ENCODE assay signal across 11 cellular contexts in genomic region chr1:37926061-37926924, GRCh38. TPM values are rescaled to one million over a fixed set of nuclear protein-coding genes. Genes with fewer than 3 reads are reported as not detected.
DNase-seq lines count a peak whose midpoint lies in the region; ATAC-seq, FAIRE-seq and TF ChIP-seq lines count a peak whose summit lies in the region.
"Had no signal": no experiment of that assay in that cellular context is flagged by ENCODE, and none has a peak within 500 bp of the region (broad histone marks: within the 10 kb centered on the region; RNA-seq: fewer than 3 reads in every experiment).

No MANE protein-coding gene starts in this region.

- peaks cover 51% of the 10 kb centered on the region for H3K4me1 Mint-ChIP-seq in CD4-positive, alpha-beta T cell (ENCODE audit: low read depth)

- no peaks in the 10 kb centered on the region for H3K9me3 ChIP-seq in CD4-positive, alpha-beta T cell (ENCODE audit: control insufficient read depth, low read length)
- no peaks in the 10 kb centered on the region for H3K9me3 ChIP-seq in Loucy (ENCODE audit: insufficient read depth, low read depth, low read length)
- H3K9me3 ChIP-seq in hepatocyte (ENCODE audit: low read depth): no peaks in the 10 kb centered on the region
- no peaks in the 10 kb centered on the region for H3K9me3 ChIP-seq in kidney (ENCODE audit: control insufficient read depth in 1 of 2, low read length in 2 of 2)

- TF ChIP-seq CTCF in CD4-positive, alpha-beta T cell (IDR thresholded peaks at IDR 0.05): no peak
- no peak for TF ChIP-seq CTCF in Loucy (conservative IDR thresholded peaks at IDR 0.05; ENCODE audit: low read length)
- TF ChIP-seq CTCF in hepatocyte (IDR thresholded peaks at IDR 0.05; ENCODE audit: poor library complexity): no peak
- no peak for TF ChIP-seq CTCF in kidney (IDR thresholded peaks at IDR 0.05; ENCODE audit: borderline replicate concordance, extremely low read depth, insufficient read depth)

- H3K4me2 ChIP-seq in Loucy (ENCODE audit: low read depth, low read length, poor library complexity, severe bottlenecking) (peak overlapping the region; percentile 95), hepatocyte (no peak overlapping the region)

- H2AFZ ChIP-seq in Loucy (ENCODE audit: low read length): no peak overlapping the region
- no peak overlapping the region for H2AFZ ChIP-seq in hepatocyte

- H3K4me1 ChIP-seq in Loucy (ENCODE audit: insufficient read depth, low read length, poor library complexity, severe bottlenecking) (peaks cover 68% of the 10 kb centered on the region), hepatocyte (ENCODE audit: insufficient read depth) (no peaks in the 10 kb centered on the region), kidney (ENCODE audit: control insufficient read depth in 1 of 2, insufficient read depth in 1 of 2, low read depth in 1 of 2, low read length in 2 of 2) (peaks cover 3 to 8% of the 10 kb centered on the region in 2 donors)

- POLR2A ChIA-PET in CD4-positive, alpha-beta T cell (lab: Charles Lee): interaction anchor here (1.5 kb wide), 1 partner anchor 118 kb away, joined by 4 read pairs; the partner anchor contains the start of genes C1orf122 and YRDC

- CTCF ChIA-PET in CD4-positive, alpha-beta T cell (lab: Charles Lee): interaction anchor here (1.2 kb wide), 1 partner anchor 50 kb away, joined by 3 read pairs; no protein-coding TSS in a partner anchor

- H3K36me3 Mint-ChIP-seq in CD4-positive, alpha-beta T cell (ENCODE audit: low read depth): peaks cover 5% of the 10 kb centered on the region

- H3K9me3 Mint-ChIP-seq in CD4-positive, alpha-beta T cell: no peaks in the 10 kb centered on the region

- TF ChIP-seq POLR2A in GM18951 (IDR thresholded peaks at IDR 0.05; ENCODE audit: extremely low read depth, insufficient read depth, insufficient read length): peak; percentile 25

- H3K9ac ChIP-seq in Loucy (ENCODE audit: low read depth, low read length, poor library complexity, severe bottlenecking): peak overlapping the region; percentile 83
- H3K9ac ChIP-seq in kidney (ENCODE audit: low read length in 2 of 2): no peak overlapping the region

- H3K27me3 ChIP-seq in CD4-positive, alpha-beta T cell (ENCODE audit: control insufficient read depth, insufficient read depth, low read length): no peaks in the 10 kb centered on the region
- H3K27me3 ChIP-seq in Loucy (ENCODE audit: insufficient read depth, low read length, poor library complexity, severe bottlenecking): no peaks in the 10 kb centered on the region
- no peaks in the 10 kb centered on the region for H3K27me3 ChIP-seq in hepatocyte

- H3K27me3 Mint-ChIP-seq in CD4-positive, alpha-beta T cell: no peaks in the 10 kb centered on the region

- FAIRE-seq in kidney (lab: Jason Lieb, UNC): no peak

- H3K9me2 ChIP-seq in Loucy (replicated peaks; ENCODE audit: low read depth, low read length) (no peaks in the 10 kb centered on the region), hepatocyte (replicated peaks; ENCODE audit: insufficient read depth) (no peaks in the 10 kb centered on the region)

- ATAC-seq in CD4-positive, alpha-beta T cell (ENCODE audit: poor library complexity): peak; percentile 39
- ATAC-seq in left colon: no peak

- H3F3A ChIP-seq in Loucy (ENCODE audit: low read depth): peaks cover 28% of the 10 kb centered on the region

- H3K4me3 ChIP-seq in Loucy (ENCODE audit: low read length, poor library complexity, severe bottlenecking): peak overlapping the region; percentile 67
- H3K4me3 ChIP-seq in hepatocyte: no peak overlapping the region
- H3K4me3 ChIP-seq in kidney (ENCODE audit: low read length in 2 of 2): no peak overlapping the region

- H3K36me3 ChIP-seq in Loucy (ENCODE audit: insufficient read depth, low read length) (no peaks in the 10 kb centered on the region), hepatocyte (replicated peaks; ENCODE audit: insufficient read depth, low read depth) (no peaks in the 10 kb centered on the region), kidney (ENCODE audit: control insufficient read depth in 1 of 2, insufficient read depth in 2 of 2, low read length in 2 of 2) (peaks cover 0 to 3% of the 10 kb centered on the region in 2 donors)

- no peak overlapping the region for H3K27ac ChIP-seq in CD4-positive, alpha-beta T cell (ENCODE audit: low read depth, low read length)
- H3K27ac ChIP-seq in hepatocyte (peak overlapping the region; percentile 67), kidney (ENCODE audit: low read depth in 2 of 2, low read length in 2 of 2) (no peak overlapping the region)
- H3K27ac ChIP-seq: epithelial cell of prostate had no signal

- in situ Hi-C loops in GM18951 (cut with MboI; ENCODE audit: low sequenced_read_pairs, unreplicated experiment): no loop called here

- H4K20me1 ChIP-seq in Loucy (ENCODE audit: insufficient read depth, low read length, poor library complexity, severe bottlenecking): peaks cover 8% of the 10 kb centered on the region
- no peaks in the 10 kb centered on the region for H4K20me1 ChIP-seq in hepatocyte (ENCODE audit: insufficient read depth, poor library complexity, severe bottlenecking)

- H3K79me2 ChIP-seq in Loucy (ENCODE audit: insufficient read depth, low read length) (peaks cover 82% of the 10 kb centered on the region), hepatocyte (peaks cover 52% of the 10 kb centered on the region)

- WGBS in hepatocyte (ENCODE audit: low lambda C conversion rate, missing lambda C conversion rate): 77% methylated on average over 13 of the region's 13 CpGs

- intact Hi-C loops in CD4-positive, alpha-beta T cell (cut with DNase I, micrococcal nuclease): no loop called here
- intact Hi-C loops in kidney (cut with DNase I): no loop called here
- intact Hi-C loops in left colon (cut with DNase I, micrococcal nuclease): no loop called here

- H3K4me3 Mint-ChIP-seq in CD4-positive, alpha-beta T cell: peak overlapping the region; percentile 62

- H3K27ac Mint-ChIP-seq in CD4-positive, alpha-beta T cell: peak overlapping the region; percentile 53

- no peak for DNase-seq in CD4-positive, alpha-beta T cell
- no peak for DNase-seq in hepatocyte (ENCODE audit: low spot score)
- DNase-seq in NCI-H2196 treated with DMSO at 0.1 percent for 48 hours (lab: John Stamatoyannopoulos, UW; ENCODE audit: unreplicated experiment): no peak
- DNase-seq in kidney: no peak
- DNase-seq in left colon: no peak
- no peak for DNase-seq in GF-D8 (lab: John Stamatoyannopoulos, UW)
- DNase-seq: EL, NCI-H69 had no signal

RNA-seq across cellular contexts. Expression of gene INPP5B, which starts 20.6 kb away (rescaled TPM):
- total RNA-seq in CD4-positive, alpha-beta T cell: 10 to 100 TPM; 11.7 to 12.7 TPM
- 16.3 and 18.3 TPM in 2 replicates for total RNA-seq in hepatocyte
- 6.1 and 9.3 TPM in 2 replicates for polyA plus RNA-seq in hepatocyte
- 32.9 TPM for total RNA-seq in kidney
- 8.4 TPM for polyA plus RNA-seq in kidney (ENCODE audit: insufficient read depth, low read depth, low replicate concordance)
- total RNA-seq in left colon: 10 to 100 TPM; 21.6 to 25.2 TPM
